In genomic region chr11:104881117-104881794, GRCh38 we compare ENCODE assay signal across 15 cellular contexts. TPM values are rescaled to one million over a fixed set of nuclear protein-coding genes. Genes with fewer than 3 reads are reported as not detected.
DNase-seq lines count a peak whose midpoint lies in the region; ATAC-seq lines count a peak whose summit lies in the region.
"Had no signal": no experiment of that assay in that cellular context is flagged by ENCODE, and none has a peak within 500 bp of the region (broad histone marks: within the 10 kb centered on the region; RNA-seq: fewer than 3 reads in every experiment).

No MANE protein-coding gene starts in this region.

- no peaks in the 10 kb centered on the region for H3K9me2 ChIP-seq in Karpas-422 (replicated peaks; ENCODE audit: insufficient read depth, low read length)

- H3K9me3 ChIP-seq in Karpas-422 (ENCODE audit: low read length), result no peaks in the 10 kb centered on the region

- H3K27me3 ChIP-seq in Karpas-422 (ENCODE audit: low read length), result no peaks in the 10 kb centered on the region

- no peak overlapping the region for H3K4me2 ChIP-seq in Karpas-422 (ENCODE audit: low read depth, low read length, poor library complexity, severe bottlenecking)

- no peaks in the 10 kb centered on the region for H3K79me2 ChIP-seq in Karpas-422 (ENCODE audit: low read length)

- no peak overlapping the region for H3K4me3 ChIP-seq in Karpas-422 (ENCODE audit: low read length)
- H3K4me3 ChIP-seq: SK-N-MC, skin epidermis had no signal

- H3K9me3 Mint-ChIP-seq in activated T-helper 2 cell treated with anti-CD3 and anti-CD28 coated beads, Interferon-gamma antibody, Interleukin-2, Interleukin-4, amounts not matched to agents 10 μg/mL and 5 μg/mL and 100 μg/mL, durations not matched to agents 14 hours and 24 hours and 36 hours, result no peaks in the 10 kb centered on the region
- H3K9me3 Mint-ChIP-seq: nephron progenitor cell had no signal

- no peak overlapping the region for H3K27ac Mint-ChIP-seq in activated T-helper 2 cell treated with anti-CD3 and anti-CD28 coated beads, Interferon-gamma antibody, Interleukin-2, Interleukin-4, amounts not matched to agents 10 μg/mL and 5 μg/mL and 100 μg/mL, durations not matched to agents 14 hours and 24 hours and 36 hours
- H3K27ac Mint-ChIP-seq: nephron progenitor cell had no signal

- no peak overlapping the region for H3K9ac ChIP-seq in Karpas-422 (ENCODE audit: low read length)

- no peaks in the 10 kb centered on the region for H4K20me1 ChIP-seq in Karpas-422 (ENCODE audit: insufficient read depth, low read depth, low read length)

- peaks cover 24% of the 10 kb centered on the region for H3K4me1 Mint-ChIP-seq in activated T-helper 2 cell treated with anti-CD3 and anti-CD28 coated beads, Interferon-gamma antibody, Interleukin-2, Interleukin-4, amounts not matched to agents 10 μg/mL and 5 μg/mL and 100 μg/mL, durations not matched to agents 14 hours and 24 hours and 36 hours (ENCODE audit: low read depth)
- H3K4me1 Mint-ChIP-seq: nephron progenitor cell had no signal

- ATAC-seq in GM18502 (IDR thresholded peaks at IDR 0.05; ENCODE audit: poor library complexity, unreplicated experiment) (peak; percentile 68), GM19463 (IDR thresholded peaks at IDR 0.05; ENCODE audit: unreplicated experiment) (peak; percentile 81), HG02885 (IDR thresholded peaks at IDR 0.05; ENCODE audit: poor library complexity, unreplicated experiment) (peak; percentile 74), HG03565 (IDR thresholded peaks at IDR 0.05; ENCODE audit: unreplicated experiment) (peak; percentile 63)

- no peak overlapping the region for H3K4me3 Mint-ChIP-seq in activated T-helper 2 cell treated with anti-CD3 and anti-CD28 coated beads, Interferon-gamma antibody, Interleukin-2, Interleukin-4, amounts not matched to agents 10 μg/mL and 5 μg/mL and 100 μg/mL, durations not matched to agents 14 hours and 24 hours and 36 hours (ENCODE audit: low read depth)
- H3K4me3 Mint-ChIP-seq: nephron progenitor cell had no signal

- no peak overlapping the region for H3K27ac ChIP-seq in Karpas-422 (ENCODE audit: low read length)
- H3K27ac ChIP-seq: SK-N-MC, skin epidermis had no signal

- H3K36me3 ChIP-seq in Karpas-422 (ENCODE audit: insufficient read depth, low read length), result no peaks in the 10 kb centered on the region

- no peaks in the 10 kb centered on the region for H3K36me3 Mint-ChIP-seq in activated T-helper 2 cell treated with anti-CD3 and anti-CD28 coated beads, Interferon-gamma antibody, Interleukin-2, Interleukin-4, amounts not matched to agents 10 μg/mL and 5 μg/mL and 100 μg/mL, durations not matched to agents 14 hours and 24 hours and 36 hours (ENCODE audit: low read depth)

- H3K27me3 Mint-ChIP-seq in activated T-helper 2 cell treated with anti-CD3 and anti-CD28 coated beads, Interferon-gamma antibody, Interleukin-2, Interleukin-4, amounts not matched to agents 10 μg/mL and 5 μg/mL and 100 μg/mL, durations not matched to agents 14 hours and 24 hours and 36 hours (ENCODE audit: low read depth), result no peaks in the 10 kb centered on the region

- intact Hi-C loops in activated T-helper 2 cell treated with anti-CD3 and anti-CD28 coated beads, Interferon-gamma antibody, Interleukin-2, Interleukin-4, amounts not matched to agents 10 μg/mL and 5 μg/mL and 100 μg/mL, durations not matched to agents 14 hours and 24 hours and 36 hours (cut with micrococcal nuclease), result no loop called here

- DNase-seq in Karpas-422 (no peak), kidney glomerular epithelial cell (lab: John Stamatoyannopoulos, UW) (no peak), NCI-H345 treated with DMSO at 0.1 percent for 48 hours (lab: John Stamatoyannopoulos, UW; ENCODE audit: unreplicated experiment) (no peak)
- no peak for DNase-seq in activated T-helper 2 cell treated with anti-CD3 and anti-CD28 coated beads, Interferon-gamma antibody, Interleukin-2, Interleukin-4, amounts not matched to agents 10 μg/mL and 5 μg/mL and 100 μg/mL, durations not matched to agents 14 hours and 24 hours and 36 hours (ENCODE audit: low spot score)
- DNase-seq: activated CD4-positive, alpha-beta T cell treated with anti-CD3 and anti-CD28 coated beads for 4 hours; C1 segment of cervical spinal cord; kidney; NCI-H446; nephron progenitor cell had no signal

- no peak overlapping the region for H2AFZ ChIP-seq in Karpas-422 (ENCODE audit: low read length)

- no peaks in the 10 kb centered on the region for H3K4me1 ChIP-seq in Karpas-422 (ENCODE audit: low read length)

RNA-seq across cellular contexts. Expression of gene CASP12, which starts 17.0 kb away (rescaled TPM):
- total RNA-seq in Karpas-422 (2014; rRNA removed; shearing (Covaris generic); ENCODE audit: low replicate concordance), result not detected in 2 replicates
- total RNA-seq in activated T-helper 2 cell treated with anti-CD3 and anti-CD28 coated beads, Interferon-gamma antibody, Interleukin-2, Interleukin-4, amounts not matched to agents 10 μg/mL and 5 μg/mL and 100 μg/mL, durations not matched to agents 14 hours and 24 hours and 36 hours, result not detected in 2 replicates
